In genomic region chr19:16327911-16328823, GRCh38 we compare ENCODE assay signal across 3 cellular contexts.
A peak's percentile ranks its signal among the peaks of the same experiment; 100 is the strongest.
TF ChIP-seq lines count a peak whose summit lies in the region.

No MANE protein-coding gene starts in this region.

TF ChIP-seq in SK-N-SH, 30 proteins besides CTCF, POLR2A, EP300 and RAD21:
- TF ChIP-seq TEAD4 (IDR thresholded peaks at IDR 0.05; ENCODE audit: borderline replicate concordance, insufficient read depth) (no peak), REST (IDR thresholded peaks at IDR 0.05; ENCODE audit: low read depth, low read length) (no peak), FOXJ3 (CRISPR knock-in tag; IDR thresholded peaks at IDR 0.05) (no peak), FOXM1 (IDR thresholded peaks at IDR 0.05; ENCODE audit: low read depth) (no peak), RCOR1 (IDR thresholded peaks at IDR 0.05; ENCODE audit: low read length) (no peak), SMC3 (IDR thresholded peaks at IDR 0.05; ENCODE audit: low read depth, low read length) (no peak), ZBTB33 (IDR thresholded peaks at IDR 0.05; ENCODE audit: borderline replicate concordance, low read depth) (no peak), RXRA (IDR thresholded peaks at IDR 0.05; ENCODE audit: borderline replicate concordance, low read depth) (no peak), EZH2phosphoT487 (IDR thresholded peaks at IDR 0.05; ENCODE audit: borderline replicate concordance, low read depth) (no peak), USF2 (IDR thresholded peaks at IDR 0.05; ENCODE audit: borderline replicate concordance, low read depth, low read length) (no peak), MAX (IDR thresholded peaks at IDR 0.05; ENCODE audit: low read depth) (no peak), JUND (IDR thresholded peaks at IDR 0.05) (no peak), FOSL2 (IDR thresholded peaks at IDR 0.05; ENCODE audit: borderline replicate concordance, low read depth) (no peak)

TF ChIP-seq in GM12878, 131 proteins besides CTCF, POLR2A, EP300 and RAD21 (continues in another document):
- TF ChIP-seq BCL11A (IDR thresholded peaks at IDR 0.05; ENCODE audit: low read depth, low read length) = 0 out of 2 replicates have a peak, but pooled peaks have one; percentile 17
- TF ChIP-seq RUNX3 (IDR thresholded peaks at IDR 0.05; ENCODE audit: low read length) = no peak
- TF ChIP-seq PKNOX1 (IDR thresholded peaks at IDR 0.05) = no peak
- TF ChIP-seq GABPA (IDR thresholded peaks at IDR 0.05; ENCODE audit: low read depth) = 0 out of 2 replicates have a peak, but pooled peaks have one; percentile 18
- no peak for TF ChIP-seq ELK1 (IDR thresholded peaks at IDR 0.05; ENCODE audit: low read depth, low read length)
- no peak for TF ChIP-seq STAT3 (IDR thresholded peaks at IDR 0.05; ENCODE audit: low read depth, low read length)
- TF ChIP-seq CEBPB (IDR thresholded peaks at IDR 0.05; ENCODE audit: borderline replicate concordance in 1 of 2, low read depth in 2 of 2, low read length in 2 of 2) = peak in 1 of 2 experiments; percentile 42; a peak in 1 of 4 replicates
- TF ChIP-seq SPI1 (IDR thresholded peaks at IDR 0.05; ENCODE audit: borderline replicate concordance, insufficient read depth, low read depth, low read length) = peak; percentile 20; the same call in 1 of the 2 replicates
- no peak for TF ChIP-seq MYC (IDR thresholded peaks at IDR 0.05; ENCODE audit: insufficient read depth, insufficient read length, insufficient replicate concordance, low read length, severe bottlenecking)
- no peak for TF ChIP-seq HDAC2 (IDR thresholded peaks at IDR 0.05)
- 0 out of 2 replicates have a peak, but pooled peaks have one; percentile 44 for TF ChIP-seq RFX5 (IDR thresholded peaks at IDR 0.05; ENCODE audit: low read depth, low read length)
- no peak for TF ChIP-seq MTA2 (IDR thresholded peaks at IDR 0.05; ENCODE audit: low read depth)
- TF ChIP-seq CREB1 (IDR thresholded peaks at IDR 0.05; ENCODE audit: low read depth) = peak; percentile 28; the same call in 1 of the 2 replicates
- TF ChIP-seq GATAD2B (conservative IDR thresholded peaks at IDR 0.05; ENCODE audit: low read depth) = no peak
- TF ChIP-seq CHD1 (IDR thresholded peaks at IDR 0.05; ENCODE audit: low read depth, low read length) = no peak
- TF ChIP-seq BMI1 (IDR thresholded peaks at IDR 0.05; ENCODE audit: borderline replicate concordance) = peak; percentile 67; the same call in 1 of the 2 replicates
- no peak for TF ChIP-seq HSF1 (IDR thresholded peaks at IDR 0.05; ENCODE audit: low read depth, low read length)
- no peak for TF ChIP-seq IRF4 (IDR thresholded peaks at IDR 0.05; ENCODE audit: low read depth, low read length)
- TF ChIP-seq SREBF2 (IDR thresholded peaks at IDR 0.05; ENCODE audit: low read length) = no peak
- TF ChIP-seq USF1 (IDR thresholded peaks at IDR 0.05; ENCODE audit: borderline replicate concordance, extremely low read length, insufficient read depth, low read depth, low read length) = no peak
- peak in 1 of 2 experiments; percentile 11; a peak in 2 of 4 replicates for TF ChIP-seq BHLHE40 (IDR thresholded peaks at IDR 0.05; ENCODE audit: borderline replicate concordance in 1 of 2, low read depth in 2 of 2, low read length in 1 of 2)
- TF ChIP-seq TCF7 (IDR thresholded peaks at IDR 0.05; ENCODE audit: borderline replicate concordance) = no peak
- no peak for TF ChIP-seq ZNF207 (IDR thresholded peaks at IDR 0.05; ENCODE audit: borderline replicate concordance)
- TF ChIP-seq ATF2 (IDR thresholded peaks at IDR 0.05; ENCODE audit: low read length) = no peak
- TF ChIP-seq POLR2AphosphoS2 (IDR thresholded peaks at IDR 0.05; ENCODE audit: low read depth, low read length) = no peak
- TF ChIP-seq YY1 (IDR thresholded peaks at IDR 0.05; ENCODE audit: low read depth, low read length) = no peak

TF ChIP-seq in HepG2, 621 proteins besides CTCF, POLR2A, EP300 and RAD21:
- TF ChIP-seq TFAP4 (IDR thresholded peaks at IDR 0.05; ENCODE audit: borderline replicate concordance, low read depth) (peak; percentile 16; the same call in 1 of the 2 replicates), ZBTB33 (CRISPR knock-in tag; IDR thresholded peaks at IDR 0.05) (no peak), CEBPB (IDR thresholded peaks at IDR 0.05; ENCODE audit: borderline replicate concordance, low read depth, low read length) (peak; percentile 67; the same call in 1 of the 2 replicates), ZBTB10 (CRISPR knock-in tag; IDR thresholded peaks at IDR 0.05; ENCODE audit: borderline replicate concordance) (no peak), ZNF569 (CRISPR knock-in tag; IDR thresholded peaks at IDR 0.05; ENCODE audit: borderline replicate concordance) (no peak), RFX5 (IDR thresholded peaks at IDR 0.05; ENCODE audit: low read depth, low read length) (0 out of 2 replicates have a peak, but pooled peaks have one; percentile 25)
